Comparison of ENCODE assay signal across 9 cellular contexts in genomic region chr15:70093070-70093469, GRCh38. TPM values are rescaled to one million over a fixed set of nuclear protein-coding genes. Genes with fewer than 3 reads are reported as not detected.
A peak's percentile ranks its signal among the peaks of the same experiment; 100 is the strongest.
DNase-seq lines count a peak whose midpoint lies in the region; ATAC-seq and TF ChIP-seq lines count a peak whose summit lies in the region.
"Had no signal": no experiment of that assay in that cellular context is flagged by ENCODE, and none has a peak within 500 bp of the region (broad histone marks: within the 10 kb centered on the region; RNA-seq: fewer than 3 reads in every experiment).

No MANE protein-coding gene starts in this region.

- H3K9me3 Mint-ChIP-seq in CD4-positive, alpha-beta memory T cell, result peaks cover 0 to 3% (median 0%) of the 10 kb centered on the region in 8 donors
- H3K9me3 Mint-ChIP-seq in central memory CD8-positive, alpha-beta T cell, result no peaks in the 10 kb centered on the region
- no peaks in the 10 kb centered on the region for H3K9me3 Mint-ChIP-seq in neural crest cell

- no peak overlapping the region for H2AFZ ChIP-seq in MM.1S (ENCODE audit: low read length)

- DNase-seq in CD4-positive, alpha-beta memory T cell, result no peak
- DNase-seq in MM.1S (no peak), neural crest cell (ENCODE audit: low read depth, low spot score) (no peak), GM10248 (ENCODE audit: extremely low spot score) (no peak), midbrain (lab: John Stamatoyannopoulos, UW) (no peak), anterior cingulate cortex (lab: John Stamatoyannopoulos, UW) (no peak)
- DNase-seq in central memory CD8-positive, alpha-beta T cell (ENCODE audit: low spot score in 2 of 2), result no peak
- DNase-seq in stimulated activated CD4-positive, alpha-beta T cell treated with anti-CD3 and anti-CD28 coated beads, Interleukin-15, amount 100 ng/mL, for 24 hours, result no peak
- DNase-seq: left lung had no signal

- H3K4me1 Mint-ChIP-seq in CD4-positive, alpha-beta memory T cell, result peaks cover 57 to 90% (median 68%) of the 10 kb centered on the region in 4 donors
- H3K4me1 Mint-ChIP-seq in central memory CD8-positive, alpha-beta T cell, result peaks cover 88% of the 10 kb centered on the region
- peaks cover 76% of the 10 kb centered on the region for H3K4me1 Mint-ChIP-seq in neural crest cell

- peaks cover 33 to 72% of the 10 kb centered on the region in 2 donors for H3K36me3 Mint-ChIP-seq in CD4-positive, alpha-beta memory T cell
- H3K36me3 Mint-ChIP-seq in central memory CD8-positive, alpha-beta T cell (ENCODE audit: insufficient read depth), result peaks cover 39% of the 10 kb centered on the region
- H3K36me3 Mint-ChIP-seq in neural crest cell (ENCODE audit: low read depth), result peaks cover 4% of the 10 kb centered on the region

- H3K4me3 ChIP-seq in CD4-positive, alpha-beta memory T cell (ENCODE audit: low read length in 2 of 2), result no peak overlapping the region
- H3K4me3 ChIP-seq in MM.1S (ENCODE audit: low read length), result no peak overlapping the region

- peaks cover 5% of the 10 kb centered on the region for H3F3A ChIP-seq in MM.1S (ENCODE audit: insufficient read depth, low read length)

- CTCF ChIA-PET in CD4-positive, alpha-beta memory T cell (lab: Charles Lee; ENCODE audit: partially characterized antibody), result interaction anchor here (1.1 to 2.5 kb wide), 2 partner anchors 28 to 516 kb away, joined by 3 to 6 read pairs; no protein-coding TSS in a partner anchor
- CTCF ChIA-PET in GM10248 (lab: Yijun Ruan, JAX), result interaction anchor here (0.8 to 2.8 kb wide), 3 partner anchors 13 to 396 kb away, joined by 3 to 7 read pairs (median 4); no protein-coding TSS in a partner anchor

- no peaks in the 10 kb centered on the region for H3K9me2 ChIP-seq in MM.1S (replicated peaks; ENCODE audit: insufficient read depth, low read length)

- peak overlapping the region in 5 of 7 donors; percentile 4 to 90 (median 24) for H3K27ac Mint-ChIP-seq in CD4-positive, alpha-beta memory T cell
- H3K27ac Mint-ChIP-seq in central memory CD8-positive, alpha-beta T cell (ENCODE audit: low read depth), result peak overlapping the region; percentile 25
- no peak overlapping the region for H3K27ac Mint-ChIP-seq in neural crest cell (ENCODE audit: unreplicated experiment)

- POLR2A ChIA-PET in CD4-positive, alpha-beta memory T cell (lab: Charles Lee; ENCODE audit: partially characterized antibody), result interaction anchor here (0.7 to 10.4 kb wide), 3 partner anchors 337 to 575 kb away, joined by 4 to 285 read pairs (median 4); no protein-coding TSS in a partner anchor
- POLR2A ChIA-PET in GM10248 (lab: Yijun Ruan, JAX), result no interaction called here

- peaks cover 0 to 3% of the 10 kb centered on the region in 2 donors for H3K27me3 Mint-ChIP-seq in CD4-positive, alpha-beta memory T cell
- no peaks in the 10 kb centered on the region for H3K27me3 Mint-ChIP-seq in central memory CD8-positive, alpha-beta T cell
- H3K27me3 Mint-ChIP-seq in neural crest cell (ENCODE audit: low read depth), result peaks cover 40% of the 10 kb centered on the region

- peaks cover 14% of the 10 kb centered on the region for H3K36me3 ChIP-seq in CD4-positive, alpha-beta memory T cell (ENCODE audit: insufficient read depth, low read length)
- H3K36me3 ChIP-seq in MM.1S (replicated peaks; ENCODE audit: insufficient read depth, low read length), result peaks cover 5% of the 10 kb centered on the region

- peak overlapping the region; percentile 88; the same call in 1 of the 2 replicates for H3K4me2 ChIP-seq in MM.1S (ENCODE audit: low read depth, low read length)

- peak overlapping the region in 7 of 8 donors; percentile 0 to 87 (median 69) for H3K4me3 Mint-ChIP-seq in CD4-positive, alpha-beta memory T cell
- H3K4me3 Mint-ChIP-seq in central memory CD8-positive, alpha-beta T cell, result peak overlapping the region; percentile 93
- H3K4me3 Mint-ChIP-seq in neural crest cell, result peak overlapping the region; percentile 57

- no peak for ATAC-seq in central memory CD8-positive, alpha-beta T cell (replicated peaks; ENCODE audit: extremely low read depth, poor library complexity, severe bottlenecking)
- ATAC-seq: left lung had no signal

- no peaks in the 10 kb centered on the region for H3K9me3 ChIP-seq in CD4-positive, alpha-beta memory T cell (ENCODE audit: control insufficient read depth in 1 of 2, low read length in 2 of 2)
- H3K9me3 ChIP-seq in MM.1S (replicated peaks; ENCODE audit: insufficient read depth, low read length), result no peaks in the 10 kb centered on the region
- H3K9me3 ChIP-seq: left lung had no signal

- intact Hi-C loops in CD4-positive, alpha-beta memory T cell (cut with micrococcal nuclease), result no loop called here

- H3K9ac ChIP-seq in MM.1S (ENCODE audit: low read length), result peak overlapping the region; percentile 12; the same call in 1 of the 2 replicates

- peaks cover 46% of the 10 kb centered on the region for H4K20me1 ChIP-seq in MM.1S (ENCODE audit: insufficient read depth, low read length)

- TF ChIP-seq CTCF in MM.1S (IDR thresholded peaks at IDR 0.05; ENCODE audit: low read length), result no peak
- no peak for TF ChIP-seq CTCF in neural crest cell (conservative IDR thresholded peaks at IDR 0.05)
- TF ChIP-seq CTCF in GM10248 (IDR thresholded peaks at IDR 0.05; ENCODE audit: control extremely low read depth, extremely low read depth, low read depth, missing control alignments), result no peak

- H3K27ac ChIP-seq in CD4-positive, alpha-beta memory T cell (ENCODE audit: low read depth, low read length), result no peak overlapping the region
- H3K27ac ChIP-seq in MM.1S (ENCODE audit: low read length), result no peak overlapping the region
- H3K27ac ChIP-seq: left lung had no signal

- H3K4me1 ChIP-seq in CD4-positive, alpha-beta memory T cell (ENCODE audit: insufficient read depth, low read length), result peaks cover 68% of the 10 kb centered on the region
- H3K4me1 ChIP-seq in MM.1S (ENCODE audit: low read length), result peaks cover 32% of the 10 kb centered on the region

- H3K79me2 ChIP-seq in MM.1S (ENCODE audit: low read length), result peaks cover 95% of the 10 kb centered on the region

- no peaks in the 10 kb centered on the region for H3K27me3 ChIP-seq in CD4-positive, alpha-beta memory T cell (ENCODE audit: insufficient read depth, low read length)
- no peaks in the 10 kb centered on the region for H3K27me3 ChIP-seq in MM.1S (replicated peaks; ENCODE audit: insufficient read depth, low read length)
- H3K27me3 ChIP-seq: left lung had no signal

RNA-seq across cellular contexts. Expression of gene TLE3, which starts 4.6 kb away (rescaled TPM):
- 100 to 1,000 TPM; 118 to 121 TPM for total RNA-seq in CD4-positive, alpha-beta memory T cell
- 10 to 100 TPM in 1 of 2 donors, 1 to 10 TPM in 1; 3.6 to 22.1 TPM for polyA plus RNA-seq in CD4-positive, alpha-beta memory T cell
- total RNA-seq in neural crest cell, result 81.3 and 89.9 TPM in 2 replicates
